In the genomic region with DNA sequence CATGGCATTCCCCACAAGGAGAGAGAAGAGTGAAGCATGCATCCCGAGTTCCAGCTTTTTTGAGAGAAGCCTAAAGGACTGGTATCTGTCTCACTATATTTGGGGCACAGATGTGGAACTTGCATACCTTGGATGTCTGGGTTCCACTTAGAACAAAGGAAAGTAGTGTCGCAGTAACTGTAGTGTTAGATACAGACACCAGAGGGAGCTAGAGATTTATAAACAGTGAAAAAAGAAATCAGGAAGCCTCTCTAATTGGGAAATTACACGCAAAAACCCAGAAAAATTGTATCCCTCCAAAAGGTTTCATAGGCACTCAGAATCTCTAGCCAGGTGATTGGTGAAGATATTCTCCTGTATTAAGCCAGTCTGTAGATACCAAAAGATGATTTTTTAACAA, we compare ENCODE assay signal across 8 cellular contexts. TPM values are rescaled to one million over a fixed set of nuclear protein-coding genes. Genes with fewer than 3 reads are reported as not detected.
A peak's percentile ranks its signal among the peaks of the same experiment; 100 is the strongest.
DNase-seq lines count a peak whose midpoint lies in the region; ATAC-seq and TF ChIP-seq lines count a peak whose summit lies in the region.

No MANE protein-coding gene starts in this region.

- H3K4me3 ChIP-seq in BJ (ENCODE audit: low read depth, low read length) = no peak overlapping the region
- H3K4me3 ChIP-seq in uterus = no peak overlapping the region

- TF ChIP-seq POLR2A in uterus (IDR thresholded peaks at IDR 0.05) = no peak

- H3K36me3 ChIP-seq in BJ (ENCODE audit: control insufficient read depth, insufficient read depth, low read length) (no peaks in the 10 kb centered on the region), uterus (no peaks in the 10 kb centered on the region)

- TF ChIP-seq CTCF in BJ (IDR thresholded peaks at IDR 0.05; ENCODE audit: insufficient read depth, low read depth, low read length) (peak; percentile 37), uterus (IDR thresholded peaks at IDR 0.05) (peak; percentile 12 to 38 (median 26))

- POLR2A ChIA-PET in BJ (lab: Charles Lee) = no interaction called here

- no peak overlapping the region for H3K27ac ChIP-seq in uterus

- ATAC-seq in HG03439 (IDR thresholded peaks at IDR 0.05; ENCODE audit: unreplicated experiment) (no peak), HG03135 (IDR thresholded peaks at IDR 0.05; ENCODE audit: unreplicated experiment) (no peak)

- intact Hi-C loops in uterus (cut with DNase I; ENCODE audit: low total_unique reads) = no loop called here

- H3K27me3 ChIP-seq in BJ (ENCODE audit: control insufficient read depth, insufficient read depth, low read length) (no peaks in the 10 kb centered on the region), uterus (peaks cover 0 to 8% of the 10 kb centered on the region in 2 donors)

- H3K9me3 ChIP-seq in uterus = no peaks in the 10 kb centered on the region

- CTCF ChIA-PET in BJ (lab: Yijun Ruan, JAX) = interaction anchor here (0.6 to 0.8 kb wide), 3 partner anchors 16 to 1510 kb away, joined by 3 read pairs; no protein-coding TSS in a partner anchor

- DNase-seq in BJ (ENCODE audit: low read depth) (no peak), H4 (ENCODE audit: low spot score) (peak; percentile 11), RKO (ENCODE audit: low spot score) (peak; percentile 34), iPS DF 19.7 (ENCODE audit: low read depth, low spot score) (peak; percentile 0), uterus (no peak), SHP77 treated with DMSO at 0.1 percent for 48 hours (lab: John Stamatoyannopoulos, UW) (no peak)

- H3K4me1 ChIP-seq in uterus = no peaks in the 10 kb centered on the region

RNA-seq across cellular contexts. Expression of a gene that starts 34.4 kb away (rescaled TPM):
- polyA plus RNA-seq in BJ (2011; rRNA removed) = not detected in 2 replicates
- polyA minus RNA-seq in BJ (2011; rRNA and poly(A)+ RNA removed) = not detected in 2 replicates
- total RNA-seq in H4 (2014; rRNA removed; shearing (Covaris generic)) = 0.25 TPM in 1 of 2 replicates, not detected in the other
- 100 to 1,000 TPM in 1 of 4 donors, under 1 TPM in 2, not detected in 1; 0.59 to 128 (median 0.77) TPM for total RNA-seq in uterus

Comparison
In these comparisons a context has a peak if more than half of its experiments do, and no peak if none do; other contexts are left out.
1. DNase-seq: peak in H4 (single experiment), RKO (single experiment) and iPS DF 19.7 (single experiment); none in BJ (single experiment), uterus (0 of 2) and SHP77 treated with DMSO at 0.1 percent for 48 hours (single experiment).